In the genomic region with DNA sequence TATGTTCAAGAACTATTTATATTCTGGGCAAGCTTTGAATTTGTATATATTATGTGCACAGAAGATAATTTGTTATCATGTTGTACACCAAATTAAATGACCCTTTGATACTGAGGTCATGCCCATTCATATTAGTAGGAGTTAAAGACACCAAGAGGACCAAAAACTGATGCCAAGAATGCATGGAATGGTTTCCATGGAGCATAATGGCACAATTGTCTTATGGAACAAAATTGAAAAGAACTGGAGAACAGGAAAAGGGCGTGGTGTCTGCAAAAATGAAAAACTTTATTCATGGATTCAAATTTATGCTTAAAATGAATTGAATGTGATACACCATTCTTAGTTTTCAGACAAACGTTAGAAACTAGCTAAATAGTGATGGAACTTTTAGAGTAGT, we compare ENCODE assay signal across 26 cellular contexts.
"Had no signal": no experiment of that assay in that cellular context is flagged by ENCODE, and none has a peak within 500 bp of the region (broad histone marks: within the 10 kb centered on the region; RNA-seq: fewer than 3 reads in every experiment).

No MANE protein-coding gene starts in this region.

- H3K27ac Mint-ChIP-seq: activated CD4-positive, alpha-beta T cell treated with anti-CD3 and anti-CD28 coated beads for 36 hours; activated CD4-positive, alpha-beta T cell treated with anti-CD3 and anti-CD28 coated beads, Interleukin-2, amount 10 ng/mL, durations not matched to agents 7 days and 5 days; dendritic cell treated with granulocyte-macrophage colony-stimulating factor and Interleukin-4, amounts not matched to agents 40 ng/mL and 50 ng/mL, for 4 days; endodermal cell had no signal

- H3K36me3 ChIP-seq: brain microvascular endothelial cell, gastrocnemius medialis, heart left ventricle had no signal

- H3K9me3 ChIP-seq: gastrocnemius medialis, heart left ventricle had no signal

- H3K4me3 Mint-ChIP-seq: activated CD4-positive, alpha-beta T cell treated with anti-CD3 and anti-CD28 coated beads for 36 hours; activated CD4-positive, alpha-beta T cell treated with anti-CD3 and anti-CD28 coated beads, Interleukin-2, amount 10 ng/mL, durations not matched to agents 7 days and 5 days; activated naive CD8-positive, alpha-beta T cell; activated T-cell treated with anti-CD3 and anti-CD28 coated beads, Interleukin-2, amount 50 U/mL, for 4 hours; central memory CD8-positive, alpha-beta T cell; dendritic cell treated with granulocyte-macrophage colony-stimulating factor and Interleukin-4, amounts not matched to agents 40 ng/mL and 50 ng/mL, for 4 days; endodermal cell had no signal

- H3K27ac ChIP-seq: brain microvascular endothelial cell, coronary artery, dorsolateral prefrontal cortex, gastrocnemius medialis had no signal

- ATAC-seq: esophagus mucosa, gastrocnemius medialis had no signal

- H3K27me3 ChIP-seq: brain microvascular endothelial cell, dorsolateral prefrontal cortex, gastrocnemius medialis, heart left ventricle had no signal

- H3K4me1 ChIP-seq: gastrocnemius medialis had no signal

- DNase-seq: activated CD4-positive, alpha-beta T cell treated with anti-CD3 and anti-CD28 coated beads, Interleukin-2, amount 10 ng/mL, durations not matched to agents 7 days and 5 days; activated CD4-positive, CD25-positive, alpha-beta regulatory T cell; activated CD4-positive, CD25-positive, alpha-beta regulatory T cell treated with anti-CD3 and anti-CD28 coated beads, Interleukin-2, amount 50 U/mL, for 72 hours; activated CD8-positive, alpha-beta memory T cell treated with anti-CD3 and anti-CD28 coated beads for 24 hours; activated CD8-positive, alpha-beta T cell treated with anti-CD3 and anti-CD28 coated beads for 36 hours; activated effector memory CD4-positive, alpha-beta T cell treated with Interleukin-2 at 50 U/mL for 16 hours; activated naive CD4-positive, alpha-beta T cell treated with anti-CD3 and anti-CD28 coated beads, Interleukin-2, amount 50 U/mL, for 16 hours; activated T-cell treated with anti-CD3 and anti-CD28 coated beads, Interleukin-2, amount 50 U/mL, for 4 hours; amniotic stem cell; anterior cingulate cortex; brain microvascular endothelial cell; dorsolateral prefrontal cortex; effector memory CD4-positive, alpha-beta T cell; endodermal cell; gastrocnemius medialis; glutamatergic neuron; heart left ventricle had no signal

- H3K36me3 Mint-ChIP-seq: activated naive CD8-positive, alpha-beta T cell had no signal

- H3K9me3 Mint-ChIP-seq: activated CD8-positive, alpha-beta T cell treated with anti-CD3 and anti-CD28 coated beads for 36 hours; activated T-cell treated with anti-CD3 and anti-CD28 coated beads, Interleukin-2, amount 50 U/mL, for 4 hours; activated T-helper 17 cell treated with anti-CD3 and anti-CD28 coated beads, Interleukin-2, amount 50 U/mL, for 72 hours; central memory CD8-positive, alpha-beta T cell; dendritic cell treated with granulocyte-macrophage colony-stimulating factor and Interleukin-4, amounts not matched to agents 40 ng/mL and 50 ng/mL, for 4 days; endodermal cell had no signal

- H3K27me3 Mint-ChIP-seq: activated CD4-positive, alpha-beta T cell treated with anti-CD3 and anti-CD28 coated beads for 36 hours; activated CD4-positive, alpha-beta T cell treated with anti-CD3 and anti-CD28 coated beads, Interleukin-2, amount 10 ng/mL, durations not matched to agents 7 days and 5 days; activated CD8-positive, alpha-beta T cell treated with anti-CD3 and anti-CD28 coated beads for 36 hours; activated naive CD8-positive, alpha-beta T cell; activated T-helper 17 cell treated with anti-CD3 and anti-CD28 coated beads, Interleukin-2, amount 50 U/mL, for 72 hours; central memory CD8-positive, alpha-beta T cell; dendritic cell treated with granulocyte-macrophage colony-stimulating factor and Interleukin-4, amounts not matched to agents 40 ng/mL and 50 ng/mL, for 4 days had no signal

- H3K4me3 ChIP-seq: coronary artery, dorsolateral prefrontal cortex, gastrocnemius medialis, heart left ventricle had no signal

- FAIRE-seq: astrocyte, bronchial epithelial cell had no signal
